ENCODE assay signal across 17 cellular contexts in genomic region chr2:119922699-119923098, GRCh38.
DNase-seq lines count a peak whose midpoint lies in the region; ATAC-seq and TF ChIP-seq lines count a peak whose summit lies in the region.
"Had no signal": no experiment of that assay in that cellular context is flagged by ENCODE, and none has a peak within 500 bp of the region (broad histone marks: within the 10 kb centered on the region; RNA-seq: fewer than 3 reads in every experiment).

No MANE protein-coding gene starts in this region.

- no peak for TF ChIP-seq POLR2A in testis (IDR thresholded peaks at IDR 0.05)

- no peaks in the 10 kb centered on the region for H3K36me3 ChIP-seq in CD8-positive, alpha-beta memory T cell (ENCODE audit: insufficient read depth, low read length)
- no peaks in the 10 kb centered on the region for H3K36me3 ChIP-seq in testis (ENCODE audit: low read depth, missing control alignments)
- H3K36me3 ChIP-seq: BLaER1 treated with 17β-estradiol and CSF1 and Interleukin-3, amounts not matched to agents 10 nM and 100 nM had no signal

- H3K27ac ChIP-seq in CD8-positive, alpha-beta memory T cell (ENCODE audit: low read depth, low read length): no peak overlapping the region
- no peak overlapping the region for H3K27ac ChIP-seq in testis
- H3K27ac ChIP-seq: BLaER1 treated with 17β-estradiol and CSF1 and Interleukin-3, amounts not matched to agents 10 nM and 100 nM; KMS-11 had no signal

- no peak for TF ChIP-seq CTCF in testis (IDR thresholded peaks at IDR 0.05)

- H3K9me3 Mint-ChIP-seq in activated naive CD8-positive, alpha-beta T cell (ENCODE audit: low read depth): no peaks in the 10 kb centered on the region
- no peaks in the 10 kb centered on the region for H3K9me3 Mint-ChIP-seq in activated naive CD8-positive, alpha-beta T cell treated with anti-CD3 and anti-CD28 coated beads, Interleukin-2, amount 50 U/mL, for 24 hours
- H3K9me3 Mint-ChIP-seq in CD8-positive, alpha-beta memory T cell: peaks cover 0 to 2% (median 0%) of the 10 kb centered on the region in 5 donors
- H3K9me3 Mint-ChIP-seq in effector memory CD8-positive, alpha-beta T cell: no peaks in the 10 kb centered on the region
- H3K9me3 Mint-ChIP-seq: HFFc6, IgD-negative memory B cell had no signal

- CTCF ChIA-PET in CD8-positive, alpha-beta memory T cell (lab: Charles Lee): no interaction called here

- ATAC-seq in activated naive CD8-positive, alpha-beta T cell treated with anti-CD3 and anti-CD28 coated beads, Interleukin-2, amount 50 U/mL, for 24 hours: no peak
- no peak for ATAC-seq in effector memory CD8-positive, alpha-beta T cell (replicated peaks)
- no peak for ATAC-seq in HG02870 (IDR thresholded peaks at IDR 0.05; ENCODE audit: unreplicated experiment)
- ATAC-seq: GM12878 had no signal

- peaks cover 9% of the 10 kb centered on the region for H3K36me3 Mint-ChIP-seq in activated naive CD8-positive, alpha-beta T cell
- peaks cover 1% of the 10 kb centered on the region for H3K36me3 Mint-ChIP-seq in activated naive CD8-positive, alpha-beta T cell treated with anti-CD3 and anti-CD28 coated beads, Interleukin-2, amount 50 U/mL, for 24 hours (ENCODE audit: low read depth)
- H3K36me3 Mint-ChIP-seq in CD8-positive, alpha-beta memory T cell: peaks cover 7 to 10% (median 9%) of the 10 kb centered on the region in 3 donors
- H3K36me3 Mint-ChIP-seq in effector memory CD8-positive, alpha-beta T cell (ENCODE audit: insufficient read depth): no peaks in the 10 kb centered on the region

- no peak overlapping the region for H3K4me3 Mint-ChIP-seq in activated naive CD8-positive, alpha-beta T cell
- H3K4me3 Mint-ChIP-seq in activated naive CD8-positive, alpha-beta T cell treated with anti-CD3 and anti-CD28 coated beads, Interleukin-2, amount 50 U/mL, for 24 hours: no peak overlapping the region
- no peak overlapping the region for H3K4me3 Mint-ChIP-seq in CD8-positive, alpha-beta memory T cell
- no peak overlapping the region for H3K4me3 Mint-ChIP-seq in effector memory CD8-positive, alpha-beta T cell
- H3K4me3 Mint-ChIP-seq: HFFc6, IgD-negative memory B cell had no signal

- peaks cover 33% of the 10 kb centered on the region for H3K4me1 ChIP-seq in CD8-positive, alpha-beta memory T cell (ENCODE audit: insufficient read depth, low read length)
- H3K4me1 ChIP-seq in testis: no peaks in the 10 kb centered on the region
- H3K4me1 ChIP-seq: BLaER1 treated with 17β-estradiol and CSF1 and Interleukin-3, amounts not matched to agents 10 nM and 100 nM had no signal

- no peaks in the 10 kb centered on the region for H3K9me3 ChIP-seq in CD8-positive, alpha-beta memory T cell (ENCODE audit: low read length)
- H3K9me3 ChIP-seq in testis: no peaks in the 10 kb centered on the region
- H3K9me3 ChIP-seq: BLaER1 treated with 17β-estradiol and CSF1 and Interleukin-3, amounts not matched to agents 10 nM and 100 nM had no signal

- peak overlapping the region; percentile 75 for H3K27ac Mint-ChIP-seq in activated naive CD8-positive, alpha-beta T cell
- H3K27ac Mint-ChIP-seq in activated naive CD8-positive, alpha-beta T cell treated with anti-CD3 and anti-CD28 coated beads, Interleukin-2, amount 50 U/mL, for 24 hours: no peak overlapping the region
- H3K27ac Mint-ChIP-seq in CD8-positive, alpha-beta memory T cell: peak overlapping the region in 7 of 8 donors; percentile 2 to 77 (median 56)
- H3K27ac Mint-ChIP-seq in effector memory CD8-positive, alpha-beta T cell: peak overlapping the region; percentile 56 to 84
- H3K27ac Mint-ChIP-seq: HFFc6, IgD-negative memory B cell had no signal

- H3K27me3 ChIP-seq in CD8-positive, alpha-beta memory T cell (ENCODE audit: insufficient read depth, low read length, poor library complexity, severe bottlenecking): no peaks in the 10 kb centered on the region
- H3K27me3 ChIP-seq in testis: no peaks in the 10 kb centered on the region
- H3K27me3 ChIP-seq: BLaER1 treated with 17β-estradiol and CSF1 and Interleukin-3, amounts not matched to agents 10 nM and 100 nM had no signal

- POLR2A ChIA-PET in CD8-positive, alpha-beta memory T cell (lab: Charles Lee): no interaction called here

- H3K4me1 Mint-ChIP-seq in activated naive CD8-positive, alpha-beta T cell (ENCODE audit: low read depth): peaks cover 46% of the 10 kb centered on the region
- H3K4me1 Mint-ChIP-seq in activated naive CD8-positive, alpha-beta T cell treated with anti-CD3 and anti-CD28 coated beads, Interleukin-2, amount 50 U/mL, for 24 hours: peaks cover 33% of the 10 kb centered on the region
- peaks cover 38 to 65% (median 45%) of the 10 kb centered on the region in 3 donors for H3K4me1 Mint-ChIP-seq in CD8-positive, alpha-beta memory T cell
- peaks cover 14 to 40% of the 10 kb centered on the region in 2 donors for H3K4me1 Mint-ChIP-seq in effector memory CD8-positive, alpha-beta T cell (ENCODE audit: low read depth in 2 of 2)
- H3K4me1 Mint-ChIP-seq: IgD-negative memory B cell had no signal

- no peaks in the 10 kb centered on the region for H3K27me3 Mint-ChIP-seq in activated naive CD8-positive, alpha-beta T cell
- H3K27me3 Mint-ChIP-seq in activated naive CD8-positive, alpha-beta T cell treated with anti-CD3 and anti-CD28 coated beads, Interleukin-2, amount 50 U/mL, for 24 hours: no peaks in the 10 kb centered on the region
- no peaks in the 10 kb centered on the region for H3K27me3 Mint-ChIP-seq in CD8-positive, alpha-beta memory T cell
- no peaks in the 10 kb centered on the region for H3K27me3 Mint-ChIP-seq in effector memory CD8-positive, alpha-beta T cell
- H3K27me3 Mint-ChIP-seq: IgD-negative memory B cell had no signal

- no peak overlapping the region for H3K4me3 ChIP-seq in CD8-positive, alpha-beta memory T cell (ENCODE audit: low read length)
- no peak overlapping the region for H3K4me3 ChIP-seq in testis
- H3K4me3 ChIP-seq: BLaER1 treated with 17β-estradiol and CSF1 and Interleukin-3, amounts not matched to agents 10 nM and 100 nM; GM12878 had no signal

- no peak for DNase-seq in activated naive CD8-positive, alpha-beta T cell treated with anti-CD3 and anti-CD28 coated beads, Interleukin-2, amount 50 U/mL, for 24 hours
- DNase-seq in CD8-positive, alpha-beta memory T cell: no peak
- DNase-seq in effector memory CD8-positive, alpha-beta T cell: no peak
- DNase-seq in NCI-H748 treated with DMSO at 0.1 percent for 48 hours (lab: John Stamatoyannopoulos, UW): no peak
- DNase-seq in testis: no peak
- DNase-seq: 8988T, ACHN, Calu3, DMS79, HCEC 1CT, HFFc6 had no signal

- intact Hi-C loops in testis (cut with DNase I; ENCODE audit: low total_unique reads): no loop called here
